In the genomic region with DNA sequence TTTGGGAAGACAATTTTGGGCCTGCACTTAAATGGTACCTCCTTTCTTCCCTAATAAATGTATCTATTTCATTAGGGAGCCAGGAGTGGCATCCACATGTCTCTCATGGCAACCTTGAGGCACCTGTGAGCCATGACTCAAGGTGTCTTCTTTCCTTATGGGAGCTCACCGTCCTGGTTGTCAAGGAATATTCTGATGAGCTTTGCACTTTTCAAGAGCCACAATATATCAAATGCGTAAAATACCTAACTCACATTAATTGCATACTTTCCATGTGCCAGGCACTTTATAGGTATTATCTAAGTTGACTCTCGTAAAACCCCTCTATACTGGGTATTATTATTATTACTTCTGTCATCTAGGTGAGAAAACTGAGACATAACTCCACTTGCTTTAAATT, we compare ENCODE assay signal across 3 cellular contexts.
TF ChIP-seq lines count a peak whose summit lies in the region.

No MANE protein-coding gene starts in this region.

TF ChIP-seq in HepG2, 621 proteins besides CTCF, POLR2A, EP300 and RAD21:
- TF ChIP-seq ZNF251 (CRISPR knock-in tag; IDR thresholded peaks at IDR 0.05), result no peak
- TF ChIP-seq MAFF (IDR thresholded peaks at IDR 0.05; ENCODE audit: low read depth, low read length), result peak; percentile 65
- peak; percentile 35 to 74; a peak in 2 of 4 replicates for TF ChIP-seq MAFK (conservative IDR thresholded peaks at IDR 0.05 in 1 of 2, IDR thresholded peaks at IDR 0.05 in 1 of 2; ENCODE audit: low read length in 2 of 2)

TF ChIP-seq in A549, 52 proteins besides CTCF, POLR2A, EP300 and RAD21:
- TF ChIP-seq GATA3 (IDR thresholded peaks at IDR 0.05; ENCODE audit: borderline replicate concordance) (no peak), RFX5 (IDR thresholded peaks at IDR 0.05) (no peak), MAFK (IDR thresholded peaks at IDR 0.05; ENCODE audit: partially characterized antibody) (peak; percentile 60), FOSB (CRISPR knock-in tag; IDR thresholded peaks at IDR 0.05) (no peak)
- TF ChIP-seq, protein P1, sequence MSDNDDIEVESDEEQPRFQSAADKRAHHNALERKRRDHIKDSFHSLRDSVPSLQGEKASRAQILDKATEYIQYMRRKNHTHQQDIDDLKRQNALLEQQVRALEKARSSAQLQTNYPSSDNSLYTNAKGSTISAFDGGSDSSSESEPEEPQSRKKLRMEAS (IDR thresholded peaks at IDR 0.05), result no peak
- TF ChIP-seq, protein P2, sequence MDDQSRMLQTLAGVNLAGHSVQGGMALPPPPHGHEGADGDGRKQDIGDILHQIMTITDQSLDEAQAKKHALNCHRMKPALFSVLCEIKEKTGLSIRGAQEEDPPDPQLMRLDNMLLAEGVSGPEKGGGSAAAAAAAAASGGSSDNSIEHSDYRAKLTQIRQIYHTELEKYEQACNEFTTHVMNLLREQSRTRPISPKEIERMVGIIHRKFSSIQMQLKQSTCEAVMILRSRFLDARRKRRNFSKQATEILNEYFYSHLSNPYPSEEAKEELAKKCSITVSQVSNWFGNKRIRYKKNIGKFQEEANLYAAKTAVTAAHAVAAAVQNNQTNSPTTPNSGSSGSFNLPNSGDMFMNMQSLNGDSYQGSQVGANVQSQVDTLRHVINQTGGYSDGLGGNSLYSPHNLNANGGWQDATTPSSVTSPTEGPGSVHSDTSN (IDR thresholded peaks at IDR 0.05), result no peak

TF ChIP-seq in IMR-90, 13 proteins besides CTCF, POLR2A, EP300 and RAD21:
- TF ChIP-seq MAFK (IDR thresholded peaks at IDR 0.05; ENCODE audit: low read depth, low read length) (peak; percentile 55; the same call in 1 of the 2 replicates), MAZ (IDR thresholded peaks at IDR 0.05; ENCODE audit: borderline replicate concordance, low read depth, low read length) (no peak)
TF ChIP-seq in IMR-90: peak in this region for 1.
